Comparison of ENCODE assay signal across 8 cellular contexts in genomic region chr13:80341771-80342271, GRCh38. TPM values are rescaled to one million over a fixed set of nuclear protein-coding genes. Genes with fewer than 3 reads are reported as not detected.
A peak's percentile ranks its signal among the peaks of the same experiment; 100 is the strongest.
DNase-seq lines count a peak whose midpoint lies in the region; ATAC-seq, FAIRE-seq and TF ChIP-seq lines count a peak whose summit lies in the region.

No MANE protein-coding gene starts in this region.

- H3K4me3 ChIP-seq in GM23338 (peak overlapping the region; percentile 77), SJCRH30 (peak overlapping the region; percentile 93), endothelial cell of umbilical vein (replicated peaks in 1 of 3; ENCODE audit: insufficient read depth in 1 of 3, low read depth in 1 of 3, low read length in 3 of 3) (peak overlapping the region; percentile 30 to 77 (median 75)), mesodermal cell (ENCODE audit: extremely low read depth, insufficient read depth, low read length, poor library complexity, severe bottlenecking) (peak overlapping the region; percentile 100), vagina (peak overlapping the region; percentile 78 to 82)

- H3K27ac ChIP-seq in GM23338 (ENCODE audit: low read depth): peak overlapping the region; percentile 100
- H3K27ac ChIP-seq in SJCRH30: peak overlapping the region; percentile 99
- H3K27ac ChIP-seq in endothelial cell of umbilical vein (ENCODE audit: insufficient read depth, low read depth, low read length): peak overlapping the region; percentile 88
- H3K27ac ChIP-seq in mesodermal cell (ENCODE audit: low read depth, low read length, severe bottlenecking): peak overlapping the region; percentile 99
- peak overlapping the region; percentile 89 for H3K27ac ChIP-seq in vagina

- BruUV-seq in endothelial cell of umbilical vein (replicated peaks; lab: Mats Ljungman, UMichigan): no TSS peak

- no peak overlapping the region; the same call in 2 of the 3 replicates for H3K4me3 Mint-ChIP-seq in GM23338

- H3K4me2 ChIP-seq in GM23338 (peak overlapping the region; percentile 89), endothelial cell of umbilical vein (ENCODE audit: insufficient read depth, low read length) (peak overlapping the region; percentile 99)

- H2AFZ ChIP-seq in GM23338: peak overlapping the region; percentile 61; the same call in 1 of the 2 replicates
- H2AFZ ChIP-seq in endothelial cell of umbilical vein (ENCODE audit: low read depth, low read length): peak overlapping the region; percentile 10

- H3K79me2 ChIP-seq in GM23338 (replicated peaks; ENCODE audit: insufficient read depth) (peaks cover 40% of the 10 kb centered on the region), endothelial cell of umbilical vein (ENCODE audit: control insufficient read depth, insufficient read depth, low read length) (peaks cover 40% of the 10 kb centered on the region)

- H3K36me3 ChIP-seq in GM23338 (ENCODE audit: insufficient read depth): peaks cover 2% of the 10 kb centered on the region
- H3K36me3 ChIP-seq in SJCRH30: peaks cover 36% of the 10 kb centered on the region
- peaks cover 6% of the 10 kb centered on the region in 2 experiments for H3K36me3 ChIP-seq in endothelial cell of umbilical vein (ENCODE audit: control insufficient read depth in 2 of 2, extremely low read depth in 1 of 2, insufficient read depth in 2 of 2, low read length in 2 of 2)
- peaks cover 31% of the 10 kb centered on the region for H3K36me3 ChIP-seq in mesodermal cell (ENCODE audit: control insufficient read depth, insufficient read depth, low read length)
- no peaks in the 10 kb centered on the region for H3K36me3 ChIP-seq in vagina

- in situ Hi-C loops in ACHN (cut with HindIII; ENCODE audit: low pct_ligation_motif_present, low pct_unique_long_range_greater_than_20kb, low sequenced_read_pairs): no loop called here

- H3K4me1 Mint-ChIP-seq in GM23338: peaks cover 39% of the 10 kb centered on the region

- 0% methylated on average over 1 to 3 of the region's 16 CpGs for WGBS in mesodermal cell (ENCODE audit: insufficient coverage in 2 of 2), 2 experiments

- H3K9me1 ChIP-seq in endothelial cell of umbilical vein (replicated peaks; ENCODE audit: control insufficient read depth, extremely low read depth, insufficient read depth, low read length): no peaks in the 10 kb centered on the region

- H3K4me1 ChIP-seq in GM23338 (ENCODE audit: insufficient read depth) (peaks cover 38% of the 10 kb centered on the region), SJCRH30 (peaks cover 3% of the 10 kb centered on the region), endothelial cell of umbilical vein (ENCODE audit: control insufficient read depth, extremely low read depth, insufficient read depth, low read length) (peaks cover 26% of the 10 kb centered on the region), mesodermal cell (ENCODE audit: control insufficient read depth, insufficient read depth, low read length, poor library complexity, severe bottlenecking) (peaks cover 13% of the 10 kb centered on the region), vagina (peaks cover 28% of the 10 kb centered on the region)

- peaks cover 30% of the 10 kb centered on the region for H4K20me1 ChIP-seq in GM23338 (replicated peaks; ENCODE audit: insufficient read depth)
- no peaks in the 10 kb centered on the region for H4K20me1 ChIP-seq in endothelial cell of umbilical vein (replicated peaks; ENCODE audit: control insufficient read depth, extremely low read depth, insufficient read depth, low read length)

- intact Hi-C loops in endothelial cell of umbilical vein (cut with micrococcal nuclease) (loop anchor here (1.0 to 5.0 kb wide), 20 partner anchors 18 to 795 kb away; no protein-coding TSS in a partner anchor), vagina (cut with DNase I) (loop anchor here (5.0 kb wide), 2 partner anchors 45 to 130 kb away; no protein-coding TSS in a partner anchor)

- DNase-seq in ACHN (peak; percentile 60), GM23338 (ENCODE audit: low spot score) (peak; percentile 77), SJCRH30 (peak; percentile 90 to 94), endothelial cell of umbilical vein (ENCODE audit: low read depth, low spot score) (peak; percentile 62), vagina (ENCODE audit: extremely low spot score in 2 of 2) (peak in 1 of 2 donors; percentile 88), GM12892 (ENCODE audit: insufficient read length) (no peak)

- H3K9me2 ChIP-seq in GM23338 (ENCODE audit: insufficient read depth): no peaks in the 10 kb centered on the region

- CTCF ChIA-PET in endothelial cell of umbilical vein (lab: Charles Lee): interaction anchor here (0.6 to 4.9 kb wide), 47 partner anchors 11 to 918 kb away, joined by 3 to 120 read pairs (median 4); no protein-coding TSS in a partner anchor

- H3K27ac Mint-ChIP-seq in GM23338: peak overlapping the region; percentile 99

- ATAC-seq in GM23338: peak; percentile 7
- no peak for ATAC-seq in GM18858 (IDR thresholded peaks at IDR 0.05; ENCODE audit: unreplicated experiment)

- peaks cover 3% of the 10 kb centered on the region; the same call in 1 of the 3 replicates for H3K9me3 Mint-ChIP-seq in GM23338

- H3K36me3 Mint-ChIP-seq in GM23338 (ENCODE audit: low read depth): peaks cover 3% of the 10 kb centered on the region

- peaks cover 7% of the 10 kb centered on the region for H3F3A ChIP-seq in GM23338 (replicated peaks; ENCODE audit: low read depth)

- peaks cover 17% of the 10 kb centered on the region for H3K27me3 Mint-ChIP-seq in GM23338 (ENCODE audit: insufficient read depth, low read depth, poor library complexity)

- H3K27me3 ChIP-seq in GM23338 (ENCODE audit: insufficient read depth) (peaks cover 9% of the 10 kb centered on the region; the same call in 1 of the 2 replicates), SJCRH30 (no peaks in the 10 kb centered on the region), endothelial cell of umbilical vein (ENCODE audit: control insufficient read depth in 2 of 2, insufficient read depth in 2 of 2, low read length in 2 of 2) (no peaks in the 10 kb centered on the region), vagina (no peaks in the 10 kb centered on the region)

- TF ChIP-seq CTCF in GM23338 (conservative IDR thresholded peaks at IDR 0.05; ENCODE audit: low read depth in 2 of 2) (no peak), endothelial cell of umbilical vein (IDR thresholded peaks at IDR 0.05; ENCODE audit: extremely low read depth in 1 of 2, insufficient read depth in 1 of 2, low read depth in 1 of 2, low read length in 2 of 2) (no peak), vagina (IDR thresholded peaks at IDR 0.05) (no peak)

- H3K9ac ChIP-seq in endothelial cell of umbilical vein (replicated peaks; ENCODE audit: extremely low read depth, insufficient read depth, low read length): peak overlapping the region; percentile 96

- POLR2A ChIA-PET in endothelial cell of umbilical vein (lab: Charles Lee): interaction anchor here (0.7 to 1.5 kb wide), 8 partner anchors 18 to 618 kb away, joined by 3 to 27 read pairs (median 4); no protein-coding TSS in a partner anchor

- TF ChIP-seq POLR2A in endothelial cell of umbilical vein (IDR thresholded peaks at IDR 0.05; ENCODE audit: low read depth, low read length) (no peak), vagina (IDR thresholded peaks at IDR 0.05) (no peak), GM12892 (IDR thresholded peaks at IDR 0.05; ENCODE audit: low read depth, low read length) (no peak)

- H3K9me3 ChIP-seq in SJCRH30 (replicated peaks): no peaks in the 10 kb centered on the region
- no peaks in the 10 kb centered on the region for H3K9me3 ChIP-seq in endothelial cell of umbilical vein (replicated peaks; ENCODE audit: control insufficient read depth, insufficient read depth, low read length)
- no peaks in the 10 kb centered on the region for H3K9me3 ChIP-seq in mesodermal cell (ENCODE audit: control insufficient read depth, low read length)
- no peaks in the 10 kb centered on the region for H3K9me3 ChIP-seq in vagina

- dilution Hi-C loops in endothelial cell of umbilical vein (cut with MboI; ENCODE audit: extremely low pct_ligation_motif_present, low sequenced_read_pairs): loop anchor here (25.0 kb wide), 1 partner anchor 305 kb away; no protein-coding TSS in a partner anchor

- peak; percentile 67 for FAIRE-seq in endothelial cell of umbilical vein (lab: Jason Lieb, UNC)
- FAIRE-seq in GM12892 (lab: Jason Lieb, UNC): no peak

TF ChIP-seq in GM23338, 12 proteins besides CTCF, POLR2A, EP300 and RAD21 (continues in another document):
- no peak for TF ChIP-seq ETS1 (IDR thresholded peaks at IDR 0.05)

TF ChIP-seq in endothelial cell of umbilical vein, 7 proteins besides CTCF, POLR2A, EP300 and RAD21:
- TF ChIP-seq EZH2 (IDR thresholded peaks at IDR 0.05; ENCODE audit: borderline replicate concordance, low read depth, low read length, severe bottlenecking) (no peak), MYC (IDR thresholded peaks at IDR 0.05; ENCODE audit: low read depth, low read length) (no peak), MAX (IDR thresholded peaks at IDR 0.05; ENCODE audit: insufficient read depth, insufficient read length) (no peak), FOS (IDR thresholded peaks at IDR 0.05; ENCODE audit: borderline replicate concordance, insufficient read depth, low read length) (no peak), JUN (IDR thresholded peaks at IDR 0.05; ENCODE audit: borderline replicate concordance, insufficient read depth, insufficient read length, low read depth) (no peak), POLR2AphosphoS5 (IDR thresholded peaks at IDR 0.05; ENCODE audit: insufficient read depth, low read depth, low read length) (no peak), GATA2 (IDR thresholded peaks at IDR 0.05; ENCODE audit: insufficient read depth, insufficient read length, low read depth, low read length) (no peak)

RNA-seq across cellular contexts. Expression of gene SPRY2, which starts 0.9 kb away (rescaled TPM):
- 39.1 and 47.3 TPM in 2 replicates for total RNA-seq in GM23338 (2014; rRNA removed; shearing (Covaris generic))
- polyA plus RNA-seq in GM23338 (2016; fragmentation: Nextera tagmentation; extraction: Ambion mirVana): 21.5 and 26.9 TPM in 2 replicates
- total RNA-seq in SJCRH30 (2014; rRNA removed; shearing (Covaris generic)): 121 and 122 TPM in 2 replicates
- total RNA-seq in endothelial cell of umbilical vein: 26.2 and 27.9 TPM in 2 replicates
- polyA plus RNA-seq in endothelial cell of umbilical vein: 52.3 and 65.0 TPM in 2 replicates
- 49.4 and 58.1 TPM in 2 replicates for polyA plus RNA-seq in endothelial cell of umbilical vein (2011; cell fraction: cytosol; rRNA removed)
- 48.5 and 49.4 TPM in 2 replicates for polyA plus RNA-seq in endothelial cell of umbilical vein (2011; cell fraction: nucleus; rRNA removed)
- 20.2 and 27.1 TPM in 2 replicates for polyA plus RNA-seq in endothelial cell of umbilical vein (2012)
- 61.5 and 68.5 TPM in 2 replicates for polyA minus RNA-seq in endothelial cell of umbilical vein
- polyA minus RNA-seq in endothelial cell of umbilical vein (2011; cell fraction: cytosol; rRNA and poly(A)+ RNA removed): 2.9 TPM
- 34.4 and 35.8 TPM in 2 replicates for polyA minus RNA-seq in endothelial cell of umbilical vein (2011; cell fraction: nucleus; rRNA and poly(A)+ RNA removed)
- polyA plus RNA-seq in mesodermal cell (2013, experiment 1 of 2): 118 TPM
- polyA plus RNA-seq in mesodermal cell (2013, experiment 2 of 2): 99.3 TPM
- total RNA-seq in vagina: 43.2 TPM
- 0.38 TPM for polyA plus RNA-seq in GM12892 (2012; ENCODE audit: missing spikeins)
